ENCODE assay signal across 8 cellular contexts in the genomic region with DNA sequence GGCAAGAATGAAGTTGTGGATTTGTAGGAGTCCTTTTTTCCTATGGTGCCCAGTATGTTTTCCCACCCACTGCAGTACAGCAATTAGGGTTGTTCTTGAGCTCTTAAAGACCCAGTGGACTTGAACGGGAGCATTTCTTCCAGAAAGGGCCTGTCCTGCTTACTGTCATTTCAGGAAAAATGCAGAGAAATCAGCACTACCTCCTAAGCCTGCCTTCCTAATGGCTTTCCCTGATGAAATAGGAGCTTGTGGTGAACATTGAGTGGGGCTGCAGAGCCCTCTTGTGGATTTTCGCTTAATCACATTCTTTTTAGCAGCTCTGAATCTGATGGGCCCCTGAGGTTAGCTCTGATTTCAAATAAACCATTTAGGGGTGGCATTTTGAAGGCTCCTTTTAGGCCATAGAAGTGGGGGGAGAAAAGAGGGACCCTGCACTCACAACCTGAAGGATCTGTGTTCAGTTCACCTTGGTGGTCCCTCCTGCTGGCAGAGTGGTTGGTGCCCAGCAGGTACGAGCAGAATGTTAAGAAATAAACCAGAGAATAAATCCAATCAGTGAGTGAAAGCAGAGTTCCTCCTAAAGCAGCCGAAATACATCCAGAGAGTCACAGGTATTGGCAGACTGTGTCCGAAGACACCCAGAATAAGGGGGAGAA.
DNase-seq lines count a peak whose midpoint lies in the region; ATAC-seq and TF ChIP-seq lines count a peak whose summit lies in the region.

No MANE protein-coding gene starts in this region.

- DNase-seq in DND-41 (peak; percentile 45), KBM-7 (peak; percentile 84), Panc1 (ENCODE audit: low read depth, low spot score) (peak; percentile 39), occipital lobe (lab: John Stamatoyannopoulos, UW) (peak; percentile 37)
- DNase-seq in activated naive CD4-positive, alpha-beta T cell treated with anti-CD3 and anti-CD28 coated beads, Interleukin-2, amount 10 ng/mL, durations not matched to agents 7 days and 5 days: peak; percentile 60

- intact Hi-C loops in Panc1 (cut with micrococcal nuclease; ENCODE audit: unreplicated experiment): loop anchor here (5.0 kb wide), 2 partner anchors 255 to 630 kb away; no protein-coding TSS in a partner anchor

- 22 to 34% methylated on average over 3 to 5 of the region's 5 CpGs for WGBS in gastroesophageal sphincter (ENCODE audit: low coverage in 1 of 2), 2 donors
- 42% methylated on average over 5 of the region's 5 CpGs for WGBS in urinary bladder

- no peak overlapping the region for H3K27ac Mint-ChIP-seq in activated naive CD4-positive, alpha-beta T cell treated with anti-CD3 and anti-CD28 coated beads, Interleukin-2, amount 10 ng/mL, durations not matched to agents 7 days and 5 days

- H3K9ac ChIP-seq in DND-41 (ENCODE audit: low read depth, low read length): no peak overlapping the region

- TF ChIP-seq EP300 in gastroesophageal sphincter (IDR thresholded peaks at IDR 0.05): no peak

- H3K4me2 ChIP-seq in DND-41 (ENCODE audit: insufficient read depth, low read length): no peak overlapping the region

- peak; percentile 81 for ATAC-seq in DND-41 (ENCODE audit: insufficient read depth, low read depth)
- peak; percentile 79 for ATAC-seq in GM21515 (IDR thresholded peaks at IDR 0.05; ENCODE audit: unreplicated experiment)
- peak; percentile 77 for ATAC-seq in Panc1
- peak; percentile 48 for ATAC-seq in gastroesophageal sphincter

- H3K27me3 Mint-ChIP-seq in activated naive CD4-positive, alpha-beta T cell treated with anti-CD3 and anti-CD28 coated beads, Interleukin-2, amount 10 ng/mL, durations not matched to agents 7 days and 5 days: no peaks in the 10 kb centered on the region

- H3K27ac ChIP-seq in DND-41 (ENCODE audit: low read length) (no peak overlapping the region), Panc1 (ENCODE audit: low read length) (no peak overlapping the region), gastroesophageal sphincter (peak overlapping the region; percentile 90 to 93 (median 92)), urinary bladder (ENCODE audit: low read depth) (peak overlapping the region; percentile 67)

- in situ Hi-C loops in KBM-7 (cut with MboI; ENCODE audit: low pct_unique_long_range_greater_than_20kb, low sequenced_read_pairs) (loop anchor here (25.0 kb wide), 1 partner anchor 615 kb away; no protein-coding TSS in a partner anchor), Panc1 (cut with HindIII; ENCODE audit: low pct_unique_long_range_greater_than_20kb, low sequenced_read_pairs) (no loop called here)

- peak overlapping the region; percentile 20; the same call in 1 of the 2 replicates for H2AFZ ChIP-seq in DND-41 (ENCODE audit: low read depth, low read length)

- H3K4me3 Mint-ChIP-seq in activated naive CD4-positive, alpha-beta T cell treated with anti-CD3 and anti-CD28 coated beads, Interleukin-2, amount 10 ng/mL, durations not matched to agents 7 days and 5 days: no peak overlapping the region

- H3K4me1 Mint-ChIP-seq in activated naive CD4-positive, alpha-beta T cell treated with anti-CD3 and anti-CD28 coated beads, Interleukin-2, amount 10 ng/mL, durations not matched to agents 7 days and 5 days: peaks cover 7% of the 10 kb centered on the region

- no peaks in the 10 kb centered on the region for H3K9me3 ChIP-seq in DND-41 (ENCODE audit: insufficient read depth, low read length, severe bottlenecking)
- no peaks in the 10 kb centered on the region for H3K9me3 ChIP-seq in Panc1 (ENCODE audit: control insufficient read depth, insufficient read depth, low read depth, low read length)
- H3K9me3 ChIP-seq in gastroesophageal sphincter: no peaks in the 10 kb centered on the region

- TF ChIP-seq CTCF in DND-41 (IDR thresholded peaks at IDR 0.05; ENCODE audit: borderline replicate concordance, extremely low read depth, low read length, poor library complexity, severe bottlenecking): peak; percentile 78
- peak; percentile 79 for TF ChIP-seq CTCF in Panc1 (IDR thresholded peaks at IDR 0.05)
- peak; percentile 75 to 95 (median 86) for TF ChIP-seq CTCF in gastroesophageal sphincter (IDR thresholded peaks at IDR 0.05)

- no TSS peak for BruUV-seq in Panc1 (replicated peaks; lab: Mats Ljungman, UMichigan)

- H3K79me2 ChIP-seq in DND-41 (ENCODE audit: insufficient read depth, low read length): no peaks in the 10 kb centered on the region

- H4K20me1 ChIP-seq in DND-41 (ENCODE audit: insufficient read depth, low read length): no peaks in the 10 kb centered on the region

- H3K27me3 ChIP-seq in DND-41 (ENCODE audit: insufficient read depth, low read length, poor library complexity) (no peaks in the 10 kb centered on the region), Panc1 (ENCODE audit: control insufficient read depth, insufficient read depth, low read length) (no peaks in the 10 kb centered on the region), gastroesophageal sphincter (no peaks in the 10 kb centered on the region)

- no peak for TF ChIP-seq POLR2A in gastroesophageal sphincter (IDR thresholded peaks at IDR 0.05)

- H3K4me3 ChIP-seq in DND-41 (ENCODE audit: low read depth in 1 of 2, low read length in 2 of 2): no peak overlapping the region
- H3K4me3 ChIP-seq in Panc1 (ENCODE audit: low read depth in 2 of 2, low read length in 2 of 2): no peak overlapping the region
- H3K4me3 ChIP-seq in gastroesophageal sphincter: peak overlapping the region in 1 of 2 donors; percentile 29
- no peak overlapping the region for H3K4me3 ChIP-seq in urinary bladder (ENCODE audit: low read depth, low read length)

- no peaks in the 10 kb centered on the region for H3K9me3 Mint-ChIP-seq in activated naive CD4-positive, alpha-beta T cell treated with anti-CD3 and anti-CD28 coated beads, Interleukin-2, amount 10 ng/mL, durations not matched to agents 7 days and 5 days

- H3K36me3 ChIP-seq in DND-41 (ENCODE audit: insufficient read depth, low read length) (no peaks in the 10 kb centered on the region), Panc1 (ENCODE audit: control insufficient read depth, insufficient read depth, low read length) (no peaks in the 10 kb centered on the region), gastroesophageal sphincter (no peaks in the 10 kb centered on the region), urinary bladder (ENCODE audit: insufficient read depth) (no peaks in the 10 kb centered on the region)

- H3K4me1 ChIP-seq in DND-41 (ENCODE audit: insufficient read depth, low read length): no peaks in the 10 kb centered on the region
- H3K4me1 ChIP-seq in Panc1 (ENCODE audit: control insufficient read depth, insufficient read depth, low read length): no peaks in the 10 kb centered on the region
- peaks cover 12 to 36% (median 18%) of the 10 kb centered on the region in 3 donors for H3K4me1 ChIP-seq in gastroesophageal sphincter
- no peaks in the 10 kb centered on the region for H3K4me1 ChIP-seq in urinary bladder (ENCODE audit: insufficient read depth)

- POLR2A ChIA-PET in Panc1 (lab: Charles Lee): no interaction called here

- no peaks in the 10 kb centered on the region for H3K36me3 Mint-ChIP-seq in activated naive CD4-positive, alpha-beta T cell treated with anti-CD3 and anti-CD28 coated beads, Interleukin-2, amount 10 ng/mL, durations not matched to agents 7 days and 5 days

- CTCF ChIA-PET in Panc1 (lab: Charles Lee): interaction anchor here (0.9 to 1.4 kb wide), 3 partner anchors 38 to 345 kb away, joined by 3 to 6 read pairs (median 3); no protein-coding TSS in a partner anchor
- CTCF ChIA-PET in activated naive CD4-positive, alpha-beta T cell treated with anti-CD3 and anti-CD28 coated beads, Interleukin-2, amount 10 ng/mL, durations not matched to agents 7 days and 5 days (lab: Charles Lee): interaction anchor here (0.6 to 2.7 kb wide), 59 partner anchors 9 to 708 kb away, joined by 3 to 42 read pairs (median 5); a partner anchor contains a TSS

Comparison
In these comparisons a context has a peak if more than half of its experiments do, and no peak if none do; other contexts are left out.
1. H3K27ac ChIP-seq: peak in gastroesophageal sphincter (4 of 4) and urinary bladder (single experiment); none in DND-41 (single experiment) and Panc1 (single experiment).
2. Peak in every context shown above with its lines, with median percentiles within 50 percentile points of each other: ATAC-seq, DNase-seq and CTCF ChIP-seq.